11 cellular contexts compared by ENCODE assay signal in genomic region chr1:3222042-3222692, GRCh38.
DNase-seq lines count a peak whose midpoint lies in the region; ATAC-seq and TF ChIP-seq lines count a peak whose summit lies in the region.
"Had no signal": no experiment of that assay in that cellular context is flagged by ENCODE, and none has a peak within 500 bp of the region (broad histone marks: within the 10 kb centered on the region; RNA-seq: fewer than 3 reads in every experiment).

No MANE protein-coding gene starts in this region.

- WGBS in body of pancreas, 2 donors, result 0 to 4% methylated on average over 2 to 16 of the region's 16 CpGs
- 28 to 30% methylated on average over 3 to 5 of the region's 16 CpGs for WGBS in esophagus squamous epithelium, 2 donors

- intact Hi-C loops in body of pancreas (cut with DNase I), result no loop called here
- intact Hi-C loops in esophagus squamous epithelium (cut with DNase I), result no loop called here

- H3K9ac ChIP-seq in mucosa of rectum (ENCODE audit: low read depth in 1 of 2, low read length in 2 of 2), result peak overlapping the region; percentile 32 to 49

- peak; percentile 85 for ATAC-seq in body of pancreas

- no peaks in the 10 kb centered on the region for H3K9me3 ChIP-seq in body of pancreas
- H3K9me3 ChIP-seq in mucosa of rectum (ENCODE audit: control insufficient read depth in 2 of 2, low read length in 2 of 2), result no peaks in the 10 kb centered on the region
- no peaks in the 10 kb centered on the region for H3K9me3 ChIP-seq in esophagus squamous epithelium
- H3K9me3 ChIP-seq: HAP-1 had no signal

- H3K27ac ChIP-seq in body of pancreas, result peak overlapping the region; percentile 94 to 98 (median 96)
- H3K27ac ChIP-seq in mucosa of rectum (ENCODE audit: low read depth in 2 of 2, low read length in 2 of 2), result peak overlapping the region; percentile 65 to 72
- H3K27ac ChIP-seq in esophagus squamous epithelium, result no peak overlapping the region

- H3K36me3 ChIP-seq in body of pancreas (replicated peaks in 1 of 2; ENCODE audit: insufficient read depth in 1 of 2, low read depth in 2 of 2) (no peaks in the 10 kb centered on the region), mucosa of rectum (ENCODE audit: control insufficient read depth in 2 of 2, insufficient read depth in 2 of 2, low read length in 2 of 2) (no peaks in the 10 kb centered on the region), esophagus squamous epithelium (no peaks in the 10 kb centered on the region)
- H3K36me3 ChIP-seq: HAP-1 had no signal

- TF ChIP-seq POLR2A in body of pancreas (IDR thresholded peaks at IDR 0.05) (peak; percentile 50 to 83 (median 79)), esophagus squamous epithelium (IDR thresholded peaks at IDR 0.05) (no peak)

- DNase-seq in DMS153 (lab: John Stamatoyannopoulos, UW) (peak; percentile 58), NCI-H1694 (lab: John Stamatoyannopoulos, UW) (peak; percentile 32), body of pancreas (peak; percentile 92 to 96 (median 95)), esophagus squamous epithelium (lab: John Stamatoyannopoulos, UW) (no peak), medulla oblongata (ENCODE audit: extremely low spot score) (no peak), SK-N-DZ (ENCODE audit: low spot score) (no peak)
- DNase-seq in stimulated activated CD4-positive, alpha-beta T cell treated with anti-CD3 and anti-CD28 coated beads, Interleukin-12 subunit alpha, Interleukin-12 subunit beta, amount 100 ng/mL, for 4 hours, result no peak
- DNase-seq: NCI-H510A treated with DMSO at 0.1 percent for 48 hours, retina had no signal

- H3K4me3 ChIP-seq in body of pancreas, result no peak overlapping the region
- H3K4me3 ChIP-seq in mucosa of rectum (ENCODE audit: low read length in 2 of 2), result no peak overlapping the region
- H3K4me3 ChIP-seq in esophagus squamous epithelium, result no peak overlapping the region
- H3K4me3 ChIP-seq: HAP-1 had no signal

- no peaks in the 10 kb centered on the region for H3K27me3 ChIP-seq in body of pancreas
- no peaks in the 10 kb centered on the region for H3K27me3 ChIP-seq in mucosa of rectum (ENCODE audit: control insufficient read depth in 2 of 2, insufficient read depth in 2 of 2, low read length in 2 of 2)
- peaks cover 0 to 94% (median 0%) of the 10 kb centered on the region in 4 donors for H3K27me3 ChIP-seq in esophagus squamous epithelium

- TF ChIP-seq CTCF in body of pancreas (IDR thresholded peaks at IDR 0.05) (no peak), esophagus squamous epithelium (IDR thresholded peaks at IDR 0.05) (no peak)

- H3K4me1 ChIP-seq in body of pancreas, result peaks cover 66% of the 10 kb centered on the region
- H3K4me1 ChIP-seq in mucosa of rectum (ENCODE audit: control insufficient read depth in 2 of 2, insufficient read depth in 2 of 2, low read length in 2 of 2), result peaks cover 24% of the 10 kb centered on the region in 2 donors
- H3K4me1 ChIP-seq in esophagus squamous epithelium, result peaks cover 0 to 38% (median 4%) of the 10 kb centered on the region in 3 donors
- H3K4me1 ChIP-seq: HAP-1 had no signal

Comparison
In these comparisons a context has a peak if more than half of its experiments do, and no peak if none do; other contexts are left out.
1. DNase-seq: peak in DMS153 (single experiment), NCI-H1694 (single experiment) and body of pancreas (4 of 4); none in esophagus squamous epithelium (single experiment), medulla oblongata (single experiment), SK-N-DZ (single experiment) and stimulated activated CD4-positive, alpha-beta T cell treated with anti-CD3 and anti-CD28 coated beads, Interleukin-12 subunit alpha, Interleukin-12 subunit beta, amount 100 ng/mL, for 4 hours (single experiment).
2. H3K27ac ChIP-seq: peak in body of pancreas (4 of 4) and mucosa of rectum (2 of 2); none in esophagus squamous epithelium (0 of 4).
3. POLR2A ChIP-seq: peak in body of pancreas (3 of 3); none in esophagus squamous epithelium (0 of 4).